8 cellular contexts compared by ENCODE assay signal in the genomic region with DNA sequence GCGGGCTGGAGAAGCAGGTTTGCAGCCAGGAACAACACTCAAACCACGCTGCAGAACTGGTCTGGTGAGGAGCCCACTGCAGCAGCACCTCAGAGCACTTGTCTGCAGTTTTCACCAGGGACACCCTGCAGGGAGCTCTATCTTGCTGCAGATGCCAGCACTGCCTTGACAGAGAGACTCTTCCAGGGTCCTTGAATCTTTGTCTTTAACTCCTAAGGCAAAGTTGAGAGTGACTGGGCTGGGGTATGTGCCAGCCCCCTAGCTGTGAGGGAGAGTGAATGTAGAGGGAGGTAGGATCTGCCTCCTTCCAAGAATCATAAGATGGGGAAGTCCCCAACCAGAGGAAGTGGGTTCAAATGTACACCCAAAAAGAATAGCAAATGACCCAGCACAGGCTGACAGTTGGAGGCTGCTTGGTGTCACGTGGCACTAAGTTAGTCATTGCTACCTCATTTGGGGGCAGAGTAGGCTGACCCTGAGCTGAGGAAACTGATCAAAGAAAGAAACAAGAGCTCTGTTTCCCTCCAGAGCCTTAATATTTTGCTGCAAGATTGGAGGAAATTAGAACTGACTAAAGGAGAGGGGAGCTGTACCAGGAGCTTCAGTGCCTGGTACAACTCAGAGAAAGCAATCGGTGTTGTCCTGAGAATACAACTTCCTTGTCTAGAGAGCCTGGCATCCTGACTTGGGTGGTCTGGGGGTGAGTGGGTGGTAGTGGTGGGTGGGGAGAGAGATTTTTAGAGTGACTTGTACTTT. TPM values are rescaled to one million over a fixed set of nuclear protein-coding genes. Genes with fewer than 3 reads are reported as not detected.
DNase-seq lines count a peak whose midpoint lies in the region; ATAC-seq and TF ChIP-seq lines count a peak whose summit lies in the region.

No MANE protein-coding gene starts in this region.

- H3K36me3 ChIP-seq in GM06990 (ENCODE audit: control insufficient read depth, insufficient read depth, low read length) (no peaks in the 10 kb centered on the region), esophagus (ENCODE audit: control insufficient read depth in 2 of 2, insufficient read depth in 2 of 2, low read length in 1 of 2) (no peaks in the 10 kb centered on the region), psoas muscle (ENCODE audit: insufficient read depth in 1 of 2, low read depth in 1 of 2) (no peaks in the 10 kb centered on the region)

- peak; percentile 53 for ATAC-seq in GM21526 (IDR thresholded peaks at IDR 0.05; ENCODE audit: low FRiP score, unreplicated experiment)
- peak; percentile 74 for ATAC-seq in activated CD4-positive, alpha-beta T cell treated with anti-CD3 and anti-CD28 coated beads for 36 hours
- ATAC-seq in psoas muscle = no peak

- CTCF ChIA-PET in activated CD4-positive, alpha-beta T cell treated with anti-CD3 and anti-CD28 coated beads for 36 hours (lab: Charles Lee) = interaction anchor here (1.2 to 1.8 kb wide), 4 partner anchors 9 to 36 kb away, joined by 3 to 7 read pairs (median 5); no protein-coding TSS in a partner anchor

- H3K4me3 ChIP-seq in GM06990 (replicated peaks; ENCODE audit: low read depth, low read length) = peak overlapping the region; percentile 54
- H3K4me3 ChIP-seq in esophagus (ENCODE audit: low read depth in 1 of 2, low read length in 2 of 2) = no peak overlapping the region
- H3K4me3 ChIP-seq in psoas muscle = no peak overlapping the region

- H3K36me3 Mint-ChIP-seq in IgD-negative memory B cell = peaks cover 2% of the 10 kb centered on the region
- peaks cover 42% of the 10 kb centered on the region for H3K36me3 Mint-ChIP-seq in activated CD4-positive, alpha-beta T cell treated with anti-CD3 and anti-CD28 coated beads for 36 hours (ENCODE audit: low read depth)

- peak overlapping the region; percentile 63 to 96 (median 93) for H3K27ac Mint-ChIP-seq in IgD-negative memory B cell
- H3K27ac Mint-ChIP-seq in activated CD4-positive, alpha-beta T cell treated with anti-CD3 and anti-CD28 coated beads for 36 hours = peak overlapping the region; percentile 96

- DNase-seq in GM06990 (ENCODE audit: extremely low read depth, insufficient read length) = peak; percentile 69
- DNase-seq in activated CD4-positive, alpha-beta T cell treated with anti-CD3 and anti-CD28 coated beads for 36 hours = peak; percentile 77
- peak; percentile 18 for DNase-seq in stimulated activated CD8-positive, alpha-beta memory T cell treated with anti-CD3 and anti-CD28 coated beads, Interleukin-15, amount 100 ng/mL, for 1 hour (ENCODE audit: low read depth)
- DNase-seq in psoas muscle = no peak
- DNase-seq in nucleus accumbens (lab: John Stamatoyannopoulos, UW) = no peak

- peaks cover 0 to 2% of the 10 kb centered on the region in 2 donors for H3K4me1 ChIP-seq in esophagus (ENCODE audit: control insufficient read depth in 2 of 2, insufficient read depth in 2 of 2, low read length in 1 of 2)
- H3K4me1 ChIP-seq in psoas muscle = no peaks in the 10 kb centered on the region

- POLR2A ChIA-PET in activated CD4-positive, alpha-beta T cell treated with anti-CD3 and anti-CD28 coated beads for 36 hours (lab: Charles Lee) = interaction anchor here (0.6 to 4.6 kb wide), 5 partner anchors 19 to 42 kb away, joined by 4 to 42 read pairs (median 9); a partner anchor contains a TSS

- WGBS in esophagus, 2 donors = 17 to 39% methylated on average over 4 of the region's 4 CpGs
- WGBS in psoas muscle, 3 donors = 31 to 49% (median 33%) methylated on average over 4 of the region's 4 CpGs

- peak overlapping the region; percentile 40 to 91 (median 66) for H3K4me3 Mint-ChIP-seq in IgD-negative memory B cell
- peak overlapping the region; percentile 86 for H3K4me3 Mint-ChIP-seq in activated CD4-positive, alpha-beta T cell treated with anti-CD3 and anti-CD28 coated beads for 36 hours

- TF ChIP-seq CTCF in GM06990 (IDR thresholded peaks at IDR 0.05; ENCODE audit: insufficient read depth, low read length, poor library complexity, severe bottlenecking) (peak; percentile 20), psoas muscle (IDR thresholded peaks at IDR 0.05) (no peak)

- H3K9me3 ChIP-seq in esophagus (ENCODE audit: control insufficient read depth in 2 of 2, insufficient read depth in 1 of 2, low read depth in 1 of 2, low read length in 1 of 2) (no peaks in the 10 kb centered on the region), psoas muscle (no peaks in the 10 kb centered on the region)

- H3K27ac ChIP-seq in esophagus (ENCODE audit: low read depth in 2 of 2, low read length in 1 of 2) (peak overlapping the region; percentile 44 to 58), psoas muscle (no peak overlapping the region)

- H3K27me3 Mint-ChIP-seq in IgD-negative memory B cell = peaks cover 3% of the 10 kb centered on the region
- H3K27me3 Mint-ChIP-seq in activated CD4-positive, alpha-beta T cell treated with anti-CD3 and anti-CD28 coated beads for 36 hours = no peaks in the 10 kb centered on the region

- intact Hi-C loops in activated CD4-positive, alpha-beta T cell treated with anti-CD3 and anti-CD28 coated beads for 36 hours (cut with DNase I, micrococcal nuclease) = loop anchor here (1.0 to 10.0 kb wide), 8 partner anchors 24 to 920 kb away; a partner anchor contains a TSS
- intact Hi-C loops in psoas muscle (cut with DNase I) = no loop called here

- H3K9me3 Mint-ChIP-seq in IgD-negative memory B cell = no peaks in the 10 kb centered on the region
- no peaks in the 10 kb centered on the region for H3K9me3 Mint-ChIP-seq in activated CD4-positive, alpha-beta T cell treated with anti-CD3 and anti-CD28 coated beads for 36 hours (ENCODE audit: low read depth)

- H3K27me3 ChIP-seq in GM06990 (replicated peaks; ENCODE audit: control insufficient read depth, insufficient read depth, low read length) = no peaks in the 10 kb centered on the region
- H3K27me3 ChIP-seq in esophagus (ENCODE audit: control insufficient read depth in 1 of 2, insufficient read depth in 2 of 2, low read length in 2 of 2) = no peaks in the 10 kb centered on the region
- peaks cover 0 to 6% (median 0%) of the 10 kb centered on the region in 3 donors for H3K27me3 ChIP-seq in psoas muscle (ENCODE audit: insufficient read depth in 3 of 3, low read length in 2 of 3)

- H3K4me1 Mint-ChIP-seq in IgD-negative memory B cell = peaks cover 35 to 45% (median 42%) of the 10 kb centered on the region in 3 donors
- peaks cover 37% of the 10 kb centered on the region for H3K4me1 Mint-ChIP-seq in activated CD4-positive, alpha-beta T cell treated with anti-CD3 and anti-CD28 coated beads for 36 hours

RNA-seq across cellular contexts. Expression of a gene that starts 28.2 kb away (rescaled TPM):
- 17.5 TPM for polyA plus RNA-seq in IgD-negative memory B cell
- 100 to 1,000 TPM; 513 to 554 TPM for total RNA-seq in activated CD4-positive, alpha-beta T cell treated with anti-CD3 and anti-CD28 coated beads for 36 hours
- polyA plus RNA-seq in esophagus = 10 to 100 TPM; 30.4 to 34.9 TPM
- 100 to 1,000 TPM; 132 to 253 (median 209) TPM for total RNA-seq in psoas muscle
- polyA plus RNA-seq in psoas muscle = 10 to 100 TPM; 34.4 to 81.5 (median 55.9) TPM

Comparison
In these comparisons a context has a peak if more than half of its experiments do, and no peak if none do; other contexts are left out.
1. DNase-seq: peak in GM06990 (single experiment), activated CD4-positive, alpha-beta T cell treated with anti-CD3 and anti-CD28 coated beads for 36 hours (single experiment) and stimulated activated CD8-positive, alpha-beta memory T cell treated with anti-CD3 and anti-CD28 coated beads, Interleukin-15, amount 100 ng/mL, for 1 hour (single experiment); none in psoas muscle (0 of 2) and nucleus accumbens (0 of 56).
2. ATAC-seq: peak in GM21526 (single experiment) and activated CD4-positive, alpha-beta T cell treated with anti-CD3 and anti-CD28 coated beads for 36 hours (single experiment); none in psoas muscle (0 of 4).
3. intact Hi-C loops: an anchor here in activated CD4-positive, alpha-beta T cell treated with anti-CD3 and anti-CD28 coated beads for 36 hours (1.0 to 10.0 kb wide); none called in psoas muscle.